ENCODE assay signal across 1 cellular context in the genomic region with DNA sequence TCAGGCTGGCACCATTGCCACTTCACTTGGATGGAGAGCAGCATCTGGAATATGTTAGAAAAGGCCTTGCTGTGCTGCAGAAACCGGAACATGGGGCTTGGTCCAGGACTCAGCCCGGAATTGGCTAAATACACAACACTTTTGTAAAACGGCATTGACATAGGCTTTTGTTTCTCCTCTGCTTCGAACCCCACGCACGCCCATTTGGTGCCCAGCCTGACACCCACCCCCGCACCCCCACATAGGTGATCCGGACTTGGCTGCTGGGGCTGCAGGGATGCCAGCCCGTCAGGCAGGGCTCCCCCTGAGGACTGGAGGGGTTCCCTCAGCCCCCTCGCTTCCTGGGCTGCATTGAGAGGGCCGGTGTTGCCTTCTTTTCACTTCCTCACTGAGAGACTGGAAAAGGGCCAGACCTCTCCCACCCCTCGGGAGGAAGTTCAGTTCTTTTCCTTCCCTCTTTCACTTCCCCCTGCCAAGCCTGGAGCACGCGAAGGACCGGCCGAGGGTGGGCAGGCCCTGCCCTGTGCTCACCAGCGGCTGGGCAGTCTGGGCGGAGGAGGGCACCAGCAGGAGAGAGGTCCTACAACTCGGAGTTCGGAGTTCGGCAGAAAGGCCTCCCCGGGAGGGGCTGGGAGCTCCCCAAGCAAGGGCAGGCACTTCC.
TF ChIP-seq lines count a peak whose summit lies in the region.

No MANE protein-coding gene starts in this region.

TF ChIP-seq in HepG2, 621 proteins besides CTCF, POLR2A, EP300 and RAD21 (continues in another document):
- TF ChIP-seq HNRNPLL (IDR thresholded peaks at IDR 0.05; ENCODE audit: low read depth, low read length, poor library complexity, severe bottlenecking) (peak; percentile 42), ZNF33B (CRISPR knock-in tag; IDR thresholded peaks at IDR 0.05) (no peak), KLF13 (CRISPR knock-in tag; IDR thresholded peaks at IDR 0.05) (no peak), GABPA (IDR thresholded peaks at IDR 0.05; ENCODE audit: low read depth, low read length) (peak; percentile 20; the same call in 1 of the 2 replicates), GABPA (CRISPR knock-in tag; IDR thresholded peaks at IDR 0.05; ENCODE audit: low read depth) (no peak), ZNF556 (CRISPR knock-in tag; IDR thresholded peaks at IDR 0.05; ENCODE audit: borderline replicate concordance) (no peak), HIVEP1 (CRISPR knock-in tag; IDR thresholded peaks at IDR 0.05) (no peak), ZNF33A (CRISPR knock-in tag; IDR thresholded peaks at IDR 0.05; ENCODE audit: borderline replicate concordance) (no peak), ZZZ3 (CRISPR knock-in tag; IDR thresholded peaks at IDR 0.05; ENCODE audit: borderline replicate concordance) (no peak), CEBPG (CRISPR knock-in tag; IDR thresholded peaks at IDR 0.05) (no peak), PTBP1 (IDR thresholded peaks at IDR 0.05; ENCODE audit: low read depth, low read length, poor library complexity, severe bottlenecking) (no peak), PRPF4 (IDR thresholded peaks at IDR 0.05; ENCODE audit: low read depth, low read length, poor library complexity, severe bottlenecking) (no peak), FOXK1 (CRISPR knock-in tag; IDR thresholded peaks at IDR 0.05; ENCODE audit: borderline replicate concordance, low read depth) (no peak), GATA4 (IDR thresholded peaks at IDR 0.05; ENCODE audit: borderline replicate concordance, low read depth) (no peak)
- TF ChIP-seq, protein P1, sequence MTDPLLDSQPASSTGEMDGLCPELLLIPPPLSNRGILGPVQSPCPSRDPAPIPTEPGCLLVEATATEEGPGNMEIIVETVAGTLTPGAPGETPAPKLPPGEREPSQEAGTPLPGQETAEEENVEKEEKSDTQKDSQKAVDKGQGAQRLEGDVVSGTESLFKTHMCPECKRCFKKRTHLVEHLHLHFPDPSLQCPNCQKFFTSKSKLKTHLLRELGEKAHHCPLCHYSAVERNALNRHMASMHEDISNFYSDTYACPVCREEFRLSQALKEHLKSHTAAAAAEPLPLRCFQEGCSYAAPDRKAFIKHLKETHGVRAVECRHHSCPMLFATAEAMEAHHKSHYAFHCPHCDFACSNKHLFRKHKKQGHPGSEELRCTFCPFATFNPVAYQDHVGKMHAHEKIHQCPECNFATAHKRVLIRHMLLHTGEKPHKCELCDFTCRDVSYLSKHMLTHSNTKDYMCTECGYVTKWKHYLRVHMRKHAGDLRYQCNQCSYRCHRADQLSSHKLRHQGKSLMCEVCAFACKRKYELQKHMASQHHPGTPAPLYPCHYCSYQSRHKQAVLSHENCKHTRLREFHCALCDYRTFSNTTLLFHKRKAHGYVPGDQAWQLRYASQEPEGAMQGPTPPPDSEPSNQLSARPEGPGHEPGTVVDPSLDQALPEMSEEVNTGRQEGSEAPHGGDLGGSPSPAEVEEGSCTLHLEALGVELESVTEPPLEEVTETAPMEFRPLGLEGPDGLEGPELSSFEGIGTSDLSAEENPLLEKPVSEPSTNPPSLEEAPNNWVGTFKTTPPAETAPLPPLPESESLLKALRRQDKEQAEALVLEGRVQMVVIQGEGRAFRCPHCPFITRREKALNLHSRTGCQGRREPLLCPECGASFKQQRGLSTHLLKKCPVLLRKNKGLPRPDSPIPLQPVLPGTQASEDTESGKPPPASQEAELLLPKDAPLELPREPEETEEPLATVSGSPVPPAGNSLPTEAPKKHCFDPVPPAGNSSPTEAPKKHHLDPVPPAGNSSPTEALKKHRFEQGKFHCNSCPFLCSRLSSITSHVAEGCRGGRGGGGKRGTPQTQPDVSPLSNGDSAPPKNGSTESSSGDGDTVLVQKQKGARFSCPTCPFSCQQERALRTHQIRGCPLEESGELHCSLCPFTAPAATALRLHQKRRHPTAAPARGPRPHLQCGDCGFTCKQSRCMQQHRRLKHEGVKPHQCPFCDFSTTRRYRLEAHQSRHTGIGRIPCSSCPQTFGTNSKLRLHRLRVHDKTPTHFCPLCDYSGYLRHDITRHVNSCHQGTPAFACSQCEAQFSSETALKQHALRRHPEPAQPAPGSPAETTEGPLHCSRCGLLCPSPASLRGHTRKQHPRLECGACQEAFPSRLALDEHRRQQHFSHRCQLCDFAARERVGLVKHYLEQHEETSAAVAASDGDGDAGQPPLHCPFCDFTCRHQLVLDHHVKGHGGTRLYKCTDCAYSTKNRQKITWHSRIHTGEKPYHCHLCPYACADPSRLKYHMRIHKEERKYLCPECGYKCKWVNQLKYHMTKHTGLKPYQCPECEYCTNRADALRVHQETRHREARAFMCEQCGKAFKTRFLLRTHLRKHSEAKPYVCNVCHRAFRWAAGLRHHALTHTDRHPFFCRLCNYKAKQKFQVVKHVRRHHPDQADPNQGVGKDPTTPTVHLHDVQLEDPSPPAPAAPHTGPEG (CRISPR knock-in tag; IDR thresholded peaks at IDR 0.05) = no peak
- TF ChIP-seq, protein P2, sequence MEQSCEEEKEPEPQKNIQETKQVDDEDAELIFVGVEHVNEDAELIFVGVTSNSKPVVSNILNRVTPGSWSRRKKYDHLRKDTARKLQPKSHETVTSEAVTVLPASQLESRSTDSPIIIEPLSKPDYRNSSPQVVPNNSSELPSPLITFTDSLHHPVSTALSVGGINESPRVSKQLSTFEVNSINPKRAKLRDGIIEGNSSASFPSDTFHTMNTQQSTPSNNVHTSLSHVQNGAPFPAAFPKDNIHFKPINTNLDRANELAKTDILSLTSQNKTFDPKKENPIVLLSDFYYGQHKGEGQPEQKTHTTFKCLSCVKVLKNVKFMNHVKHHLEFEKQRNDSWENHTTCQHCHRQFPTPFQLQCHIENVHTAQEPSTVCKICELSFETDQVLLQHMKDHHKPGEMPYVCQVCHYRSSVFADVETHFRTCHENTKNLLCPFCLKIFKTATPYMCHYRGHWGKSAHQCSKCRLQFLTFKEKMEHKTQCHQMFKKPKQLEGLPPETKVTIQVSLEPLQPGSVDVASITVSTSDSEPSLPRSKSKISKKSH (CRISPR knock-in tag; IDR thresholded peaks at IDR 0.05; ENCODE audit: borderline replicate concordance) = peak; percentile 27; the same call in 1 of the 2 replicates
- TF ChIP-seq, protein P3, sequence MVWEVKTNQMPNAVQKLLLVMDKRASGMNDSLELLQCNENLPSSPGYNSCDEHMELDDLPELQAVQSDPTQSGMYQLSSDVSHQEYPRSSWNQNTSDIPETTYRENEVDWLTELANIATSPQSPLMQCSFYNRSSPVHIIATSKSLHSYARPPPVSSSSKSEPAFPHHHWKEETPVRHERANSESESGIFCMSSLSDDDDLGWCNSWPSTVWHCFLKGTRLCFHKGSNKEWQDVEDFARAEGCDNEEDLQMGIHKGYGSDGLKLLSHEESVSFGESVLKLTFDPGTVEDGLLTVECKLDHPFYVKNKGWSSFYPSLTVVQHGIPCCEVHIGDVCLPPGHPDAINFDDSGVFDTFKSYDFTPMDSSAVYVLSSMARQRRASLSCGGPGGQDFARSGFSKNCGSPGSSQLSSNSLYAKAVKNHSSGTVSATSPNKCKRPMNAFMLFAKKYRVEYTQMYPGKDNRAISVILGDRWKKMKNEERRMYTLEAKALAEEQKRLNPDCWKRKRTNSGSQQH (CRISPR knock-in tag; IDR thresholded peaks at IDR 0.05; ENCODE audit: low read depth) = no peak
- TF ChIP-seq, protein P4, sequence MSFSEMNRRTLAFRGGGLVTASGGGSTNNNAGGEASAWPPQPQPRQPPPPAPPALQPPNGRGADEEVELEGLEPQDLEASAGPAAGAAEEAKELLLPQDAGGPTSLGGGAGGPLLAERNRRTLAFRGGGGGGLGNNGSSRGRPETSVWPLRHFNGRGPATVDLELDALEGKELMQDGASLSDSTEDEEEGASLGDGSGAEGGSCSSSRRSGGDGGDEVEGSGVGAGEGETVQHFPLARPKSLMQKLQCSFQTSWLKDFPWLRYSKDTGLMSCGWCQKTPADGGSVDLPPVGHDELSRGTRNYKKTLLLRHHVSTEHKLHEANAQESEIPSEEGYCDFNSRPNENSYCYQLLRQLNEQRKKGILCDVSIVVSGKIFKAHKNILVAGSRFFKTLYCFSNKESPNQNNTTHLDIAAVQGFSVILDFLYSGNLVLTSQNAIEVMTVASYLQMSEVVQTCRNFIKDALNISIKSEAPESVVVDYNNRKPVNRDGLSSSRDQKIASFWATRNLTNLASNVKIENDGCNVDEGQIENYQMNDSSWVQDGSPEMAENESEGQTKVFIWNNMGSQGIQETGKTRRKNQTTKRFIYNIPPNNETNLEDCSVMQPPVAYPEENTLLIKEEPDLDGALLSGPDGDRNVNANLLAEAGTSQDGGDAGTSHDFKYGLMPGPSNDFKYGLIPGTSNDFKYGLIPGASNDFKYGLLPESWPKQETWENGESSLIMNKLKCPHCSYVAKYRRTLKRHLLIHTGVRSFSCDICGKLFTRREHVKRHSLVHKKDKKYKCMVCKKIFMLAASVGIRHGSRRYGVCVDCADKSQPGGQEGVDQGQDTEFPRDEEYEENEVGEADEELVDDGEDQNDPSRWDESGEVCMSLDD (CRISPR knock-in tag; IDR thresholded peaks at IDR 0.05; ENCODE audit: borderline replicate concordance) = no peak
- TF ChIP-seq, protein P5, sequence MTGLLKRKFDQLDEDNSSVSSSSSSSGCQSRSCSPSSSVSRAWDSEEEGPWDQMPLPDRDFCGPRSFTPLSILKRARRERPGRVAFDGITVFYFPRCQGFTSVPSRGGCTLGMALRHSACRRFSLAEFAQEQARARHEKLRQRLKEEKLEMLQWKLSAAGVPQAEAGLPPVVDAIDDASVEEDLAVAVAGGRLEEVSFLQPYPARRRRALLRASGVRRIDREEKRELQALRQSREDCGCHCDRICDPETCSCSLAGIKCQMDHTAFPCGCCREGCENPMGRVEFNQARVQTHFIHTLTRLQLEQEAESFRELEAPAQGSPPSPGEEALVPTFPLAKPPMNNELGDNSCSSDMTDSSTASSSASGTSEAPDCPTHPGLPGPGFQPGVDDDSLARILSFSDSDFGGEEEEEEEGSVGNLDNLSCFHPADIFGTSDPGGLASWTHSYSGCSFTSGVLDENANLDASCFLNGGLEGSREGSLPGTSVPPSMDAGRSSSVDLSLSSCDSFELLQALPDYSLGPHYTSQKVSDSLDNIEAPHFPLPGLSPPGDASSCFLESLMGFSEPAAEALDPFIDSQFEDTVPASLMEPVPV (CRISPR knock-in tag; IDR thresholded peaks at IDR 0.05) = no peak
- TF ChIP-seq, protein P6, sequence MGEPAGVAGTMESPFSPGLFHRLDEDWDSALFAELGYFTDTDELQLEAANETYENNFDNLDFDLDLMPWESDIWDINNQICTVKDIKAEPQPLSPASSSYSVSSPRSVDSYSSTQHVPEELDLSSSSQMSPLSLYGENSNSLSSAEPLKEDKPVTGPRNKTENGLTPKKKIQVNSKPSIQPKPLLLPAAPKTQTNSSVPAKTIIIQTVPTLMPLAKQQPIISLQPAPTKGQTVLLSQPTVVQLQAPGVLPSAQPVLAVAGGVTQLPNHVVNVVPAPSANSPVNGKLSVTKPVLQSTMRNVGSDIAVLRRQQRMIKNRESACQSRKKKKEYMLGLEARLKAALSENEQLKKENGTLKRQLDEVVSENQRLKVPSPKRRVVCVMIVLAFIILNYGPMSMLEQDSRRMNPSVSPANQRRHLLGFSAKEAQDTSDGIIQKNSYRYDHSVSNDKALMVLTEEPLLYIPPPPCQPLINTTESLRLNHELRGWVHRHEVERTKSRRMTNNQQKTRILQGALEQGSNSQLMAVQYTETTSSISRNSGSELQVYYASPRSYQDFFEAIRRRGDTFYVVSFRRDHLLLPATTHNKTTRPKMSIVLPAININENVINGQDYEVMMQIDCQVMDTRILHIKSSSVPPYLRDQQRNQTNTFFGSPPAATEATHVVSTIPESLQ (CRISPR knock-in tag; conservative IDR thresholded peaks at IDR 0.05) = no peak
- TF ChIP-seq, protein P7, sequence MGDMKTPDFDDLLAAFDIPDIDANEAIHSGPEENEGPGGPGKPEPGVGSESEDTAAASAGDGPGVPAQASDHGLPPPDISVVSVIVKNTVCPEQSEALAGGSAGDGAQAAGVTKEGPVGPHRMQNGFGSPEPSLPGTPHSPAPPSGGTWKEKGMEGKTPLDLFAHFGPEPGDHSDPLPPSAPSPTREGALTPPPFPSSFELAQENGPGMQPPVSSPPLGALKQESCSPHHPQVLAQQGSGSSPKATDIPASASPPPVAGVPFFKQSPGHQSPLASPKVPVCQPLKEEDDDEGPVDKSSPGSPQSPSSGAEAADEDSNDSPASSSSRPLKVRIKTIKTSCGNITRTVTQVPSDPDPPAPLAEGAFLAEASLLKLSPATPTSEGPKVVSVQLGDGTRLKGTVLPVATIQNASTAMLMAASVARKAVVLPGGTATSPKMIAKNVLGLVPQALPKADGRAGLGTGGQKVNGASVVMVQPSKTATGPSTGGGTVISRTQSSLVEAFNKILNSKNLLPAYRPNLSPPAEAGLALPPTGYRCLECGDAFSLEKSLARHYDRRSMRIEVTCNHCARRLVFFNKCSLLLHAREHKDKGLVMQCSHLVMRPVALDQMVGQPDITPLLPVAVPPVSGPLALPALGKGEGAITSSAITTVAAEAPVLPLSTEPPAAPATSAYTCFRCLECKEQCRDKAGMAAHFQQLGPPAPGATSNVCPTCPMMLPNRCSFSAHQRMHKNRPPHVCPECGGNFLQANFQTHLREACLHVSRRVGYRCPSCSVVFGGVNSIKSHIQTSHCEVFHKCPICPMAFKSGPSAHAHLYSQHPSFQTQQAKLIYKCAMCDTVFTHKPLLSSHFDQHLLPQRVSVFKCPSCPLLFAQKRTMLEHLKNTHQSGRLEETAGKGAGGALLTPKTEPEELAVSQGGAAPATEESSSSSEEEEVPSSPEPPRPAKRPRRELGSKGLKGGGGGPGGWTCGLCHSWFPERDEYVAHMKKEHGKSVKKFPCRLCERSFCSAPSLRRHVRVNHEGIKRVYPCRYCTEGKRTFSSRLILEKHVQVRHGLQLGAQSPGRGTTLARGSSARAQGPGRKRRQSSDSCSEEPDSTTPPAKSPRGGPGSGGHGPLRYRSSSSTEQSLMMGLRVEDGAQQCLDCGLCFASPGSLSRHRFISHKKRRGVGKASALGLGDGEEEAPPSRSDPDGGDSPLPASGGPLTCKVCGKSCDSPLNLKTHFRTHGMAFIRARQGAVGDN (CRISPR knock-in tag; IDR thresholded peaks at IDR 0.05) = peak; percentile 33; the same call in 1 of the 2 replicates
- TF ChIP-seq, protein P8, sequence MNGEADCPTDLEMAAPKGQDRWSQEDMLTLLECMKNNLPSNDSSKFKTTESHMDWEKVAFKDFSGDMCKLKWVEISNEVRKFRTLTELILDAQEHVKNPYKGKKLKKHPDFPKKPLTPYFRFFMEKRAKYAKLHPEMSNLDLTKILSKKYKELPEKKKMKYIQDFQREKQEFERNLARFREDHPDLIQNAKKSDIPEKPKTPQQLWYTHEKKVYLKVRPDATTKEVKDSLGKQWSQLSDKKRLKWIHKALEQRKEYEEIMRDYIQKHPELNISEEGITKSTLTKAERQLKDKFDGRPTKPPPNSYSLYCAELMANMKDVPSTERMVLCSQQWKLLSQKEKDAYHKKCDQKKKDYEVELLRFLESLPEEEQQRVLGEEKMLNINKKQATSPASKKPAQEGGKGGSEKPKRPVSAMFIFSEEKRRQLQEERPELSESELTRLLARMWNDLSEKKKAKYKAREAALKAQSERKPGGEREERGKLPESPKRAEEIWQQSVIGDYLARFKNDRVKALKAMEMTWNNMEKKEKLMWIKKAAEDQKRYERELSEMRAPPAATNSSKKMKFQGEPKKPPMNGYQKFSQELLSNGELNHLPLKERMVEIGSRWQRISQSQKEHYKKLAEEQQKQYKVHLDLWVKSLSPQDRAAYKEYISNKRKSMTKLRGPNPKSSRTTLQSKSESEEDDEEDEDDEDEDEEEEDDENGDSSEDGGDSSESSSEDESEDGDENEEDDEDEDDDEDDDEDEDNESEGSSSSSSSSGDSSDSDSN (CRISPR knock-in tag; IDR thresholded peaks at IDR 0.05) = no peak
- TF ChIP-seq, protein P9, sequence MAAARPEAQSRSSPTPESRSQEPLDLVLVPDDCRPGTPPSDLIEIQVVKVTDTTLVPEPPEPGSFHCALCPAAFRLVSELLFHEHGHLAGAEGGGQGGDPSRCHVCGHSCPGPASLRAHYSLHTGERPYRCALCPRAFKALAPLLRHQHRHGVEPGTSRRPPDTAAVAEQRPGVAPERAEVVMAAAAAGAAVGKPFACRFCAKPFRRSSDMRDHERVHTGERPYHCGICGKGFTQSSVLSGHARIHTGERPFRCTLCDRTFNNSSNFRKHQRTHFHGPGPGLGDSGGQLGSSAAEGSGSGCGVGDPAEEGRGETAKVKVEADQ (CRISPR knock-in tag; IDR thresholded peaks at IDR 0.05; ENCODE audit: borderline replicate concordance) = no peak
